Comparison of ENCODE assay signal across 15 cellular contexts in the genomic region with DNA sequence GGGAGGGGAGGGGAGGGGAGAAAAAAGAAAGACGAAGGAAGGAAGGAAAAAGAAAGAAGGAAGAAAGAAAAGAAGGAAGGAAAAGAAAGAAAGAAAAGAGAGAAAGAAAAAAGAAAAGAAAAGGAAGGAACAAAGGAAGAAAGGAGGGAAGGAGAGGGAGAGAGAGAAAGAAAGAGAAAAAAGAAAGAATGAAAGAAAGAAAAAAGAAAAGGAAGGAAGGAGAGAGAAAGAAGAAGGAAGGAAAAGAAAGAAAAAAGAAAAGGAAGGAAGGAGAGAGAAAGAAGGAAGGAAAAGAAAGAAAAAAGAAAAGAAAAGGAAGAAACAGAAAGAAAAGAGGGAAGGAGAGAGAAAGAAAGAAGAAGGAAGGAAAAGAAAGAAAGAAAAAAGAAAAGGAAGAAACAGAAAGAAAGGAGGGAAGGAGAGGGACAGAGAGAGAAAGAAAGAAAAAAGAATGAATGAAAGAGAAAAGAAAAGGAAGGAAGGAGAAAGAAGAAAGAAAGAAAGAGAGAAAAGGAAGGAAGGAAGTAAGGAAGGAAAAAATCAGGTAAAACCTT.
A peak's percentile ranks its signal among the peaks of the same experiment; 100 is the strongest.
DNase-seq lines count a peak whose midpoint lies in the region; ATAC-seq and TF ChIP-seq lines count a peak whose summit lies in the region.
"Had no signal": no experiment of that assay in that cellular context is flagged by ENCODE, and none has a peak within 500 bp of the region (broad histone marks: within the 10 kb centered on the region; RNA-seq: fewer than 3 reads in every experiment).

No MANE protein-coding gene starts in this region.

- H3K27me3 ChIP-seq in HCT116 (ENCODE audit: insufficient read depth, low read length) = no peaks in the 10 kb centered on the region
- H3K27me3 ChIP-seq: BE2C had no signal

- H3K4me3 ChIP-seq in HCT116 (replicated peaks in 1 of 2; ENCODE audit: low read depth in 1 of 2, low read length in 2 of 2) = no peak overlapping the region
- H3K4me3 ChIP-seq: GM23338 had no signal

- no peaks in the 10 kb centered on the region for H3K36me3 ChIP-seq in HCT116 (ENCODE audit: control insufficient read depth in 1 of 2, insufficient read depth in 2 of 2, low read length in 2 of 2)
- H3K36me3 ChIP-seq: BE2C had no signal

- BruUV-seq in HCT116 (replicated peaks; lab: Mats Ljungman, UMichigan) = no TSS peak

- ATAC-seq in activated CD8-positive, alpha-beta T cell treated with anti-CD3 and anti-CD28 coated beads for 36 hours = no peak
- ATAC-seq in activated CD8-positive, alpha-beta T cell treated with anti-CD3 and anti-CD28 coated beads, Interleukin-2, amount 10 ng/mL, durations not matched to agents 7 days and 5 days = no peak
- ATAC-seq in HCT116 (no peak), activated B cell treated with CpG ODN at 0.5 μM for 24 hours (ENCODE audit: low read depth) (no peak), HG03025 (IDR thresholded peaks at IDR 0.05; ENCODE audit: low FRiP score, unreplicated experiment) (no peak)
- no peak for ATAC-seq in activated naive CD8-positive, alpha-beta T cell treated with anti-CD3 and anti-CD28 coated beads, Interleukin-2, amount 50 U/mL, for 24 hours

- no peaks in the 10 kb centered on the region for H3K9me3 Mint-ChIP-seq in activated CD8-positive, alpha-beta T cell treated with anti-CD3 and anti-CD28 coated beads for 36 hours
- H3K9me3 Mint-ChIP-seq in activated CD8-positive, alpha-beta T cell treated with anti-CD3 and anti-CD28 coated beads, Interleukin-2, amount 10 ng/mL, durations not matched to agents 7 days and 5 days (ENCODE audit: insufficient read depth) = no peaks in the 10 kb centered on the region
- H3K9me3 Mint-ChIP-seq in activated B cell treated with CpG ODN at 0.5 μM for 24 hours (no peaks in the 10 kb centered on the region), progenitor cell of endocrine pancreas (ENCODE audit: low read depth) (peaks cover 4% of the 10 kb centered on the region), chondrocyte (ENCODE audit: low read depth) (no peaks in the 10 kb centered on the region)
- H3K9me3 Mint-ChIP-seq in activated naive CD8-positive, alpha-beta T cell treated with anti-CD3 and anti-CD28 coated beads, Interleukin-2, amount 50 U/mL, for 24 hours = peaks cover 3% of the 10 kb centered on the region
- H3K9me3 Mint-ChIP-seq: CD4-positive, alpha-beta T cell; GM23338 had no signal

- H3K79me2 ChIP-seq in HCT116 (ENCODE audit: insufficient read depth, low read length) = no peaks in the 10 kb centered on the region

- peak overlapping the region; percentile 36 for H2AFZ ChIP-seq in HCT116 (ENCODE audit: low read depth, low read length, poor library complexity, severe bottlenecking)
- H2AFZ ChIP-seq: GM23338 had no signal

- H3K9ac ChIP-seq in HCT116 (ENCODE audit: low read length) = no peak overlapping the region

- H3K27ac Mint-ChIP-seq in activated CD8-positive, alpha-beta T cell treated with anti-CD3 and anti-CD28 coated beads for 36 hours = no peak overlapping the region
- H3K27ac Mint-ChIP-seq in activated CD8-positive, alpha-beta T cell treated with anti-CD3 and anti-CD28 coated beads, Interleukin-2, amount 10 ng/mL, durations not matched to agents 7 days and 5 days = no peak overlapping the region
- H3K27ac Mint-ChIP-seq in activated B cell treated with CpG ODN at 0.5 μM for 24 hours (no peak overlapping the region), progenitor cell of endocrine pancreas (peak overlapping the region; percentile 24), chondrocyte (ENCODE audit: unreplicated experiment) (no peak overlapping the region)
- H3K27ac Mint-ChIP-seq in activated naive CD8-positive, alpha-beta T cell treated with anti-CD3 and anti-CD28 coated beads, Interleukin-2, amount 50 U/mL, for 24 hours = no peak overlapping the region
- H3K27ac Mint-ChIP-seq: CD4-positive, alpha-beta T cell; GM23338 had no signal

- H3K9me2 ChIP-seq in HCT116 (ENCODE audit: insufficient read depth) = 0 out of 2 replicates have a peak, but pooled peaks cover 2% of the 10 kb centered on the region

- peak; percentile 31 for TF ChIP-seq CTCF in activated CD8-positive, alpha-beta T cell treated with anti-CD3 and anti-CD28 coated beads for 36 hours (IDR thresholded peaks at IDR 0.05)
- TF ChIP-seq CTCF in HCT116 (IDR thresholded peaks at IDR 0.05 in 2 of 3, conservative IDR thresholded peaks at IDR 0.05 in 1 of 3; ENCODE audit: borderline replicate concordance in 1 of 3, insufficient read depth in 1 of 3, low read depth in 2 of 3, low read length in 2 of 3) (no peak), activated B cell treated with CpG ODN at 0.5 μM for 24 hours (IDR thresholded peaks at IDR 0.05) (peak; percentile 28), progenitor cell of endocrine pancreas (IDR thresholded peaks at IDR 0.05; ENCODE audit: unreplicated experiment) (no peak), chondrocyte (IDR thresholded peaks at IDR 0.05) (no peak)

- no peak overlapping the region for H3K4me3 Mint-ChIP-seq in activated CD8-positive, alpha-beta T cell treated with anti-CD3 and anti-CD28 coated beads for 36 hours
- H3K4me3 Mint-ChIP-seq in activated CD8-positive, alpha-beta T cell treated with anti-CD3 and anti-CD28 coated beads, Interleukin-2, amount 10 ng/mL, durations not matched to agents 7 days and 5 days = no peak overlapping the region
- H3K4me3 Mint-ChIP-seq in activated B cell treated with CpG ODN at 0.5 μM for 24 hours (no peak overlapping the region), progenitor cell of endocrine pancreas (ENCODE audit: low read depth) (no peak overlapping the region), chondrocyte (ENCODE audit: unreplicated experiment) (no peak overlapping the region)
- H3K4me3 Mint-ChIP-seq in activated naive CD8-positive, alpha-beta T cell treated with anti-CD3 and anti-CD28 coated beads, Interleukin-2, amount 50 U/mL, for 24 hours = no peak overlapping the region
- H3K4me3 Mint-ChIP-seq: CD4-positive, alpha-beta T cell; GM23338 had no signal

- TF ChIP-seq RAD21 in HCT116 (IDR thresholded peaks at IDR 0.05; ENCODE audit: low read depth) = no peak

- peaks cover 5 to 14% of the 10 kb centered on the region in 2 experiments; a peak in 3 of 4 replicates for H3K4me1 ChIP-seq in HCT116 (ENCODE audit: control insufficient read depth in 1 of 2, insufficient read depth in 2 of 2, low read length in 2 of 2)
- H3K4me1 ChIP-seq: BE2C had no signal

- H3K27me3 Mint-ChIP-seq in activated CD8-positive, alpha-beta T cell treated with anti-CD3 and anti-CD28 coated beads for 36 hours = no peaks in the 10 kb centered on the region
- no peaks in the 10 kb centered on the region for H3K27me3 Mint-ChIP-seq in activated CD8-positive, alpha-beta T cell treated with anti-CD3 and anti-CD28 coated beads, Interleukin-2, amount 10 ng/mL, durations not matched to agents 7 days and 5 days (ENCODE audit: low read depth)
- H3K27me3 Mint-ChIP-seq in activated B cell treated with CpG ODN at 0.5 μM for 24 hours = no peaks in the 10 kb centered on the region
- no peaks in the 10 kb centered on the region for H3K27me3 Mint-ChIP-seq in progenitor cell of endocrine pancreas
- peaks cover 10% of the 10 kb centered on the region for H3K27me3 Mint-ChIP-seq in chondrocyte (ENCODE audit: low read depth)
- H3K27me3 Mint-ChIP-seq in activated naive CD8-positive, alpha-beta T cell treated with anti-CD3 and anti-CD28 coated beads, Interleukin-2, amount 50 U/mL, for 24 hours = no peaks in the 10 kb centered on the region

- 0 out of 2 replicates have a peak overlapping the region, but pooled peaks have one; percentile 39 for H3K4me2 ChIP-seq in HCT116 (ENCODE audit: low read length)
- H3K4me2 ChIP-seq: GM23338 had no signal

- no peak for TF ChIP-seq POLR2A in HCT116 (IDR thresholded peaks at IDR 0.05; ENCODE audit: borderline replicate concordance, extremely low read depth, insufficient read depth, insufficient read length)

- no peak for DNase-seq in activated CD8-positive, alpha-beta T cell treated with anti-CD3 and anti-CD28 coated beads for 36 hours
- DNase-seq in activated CD8-positive, alpha-beta T cell treated with anti-CD3 and anti-CD28 coated beads, Interleukin-2, amount 10 ng/mL, durations not matched to agents 7 days and 5 days = no peak
- DNase-seq in HCT116 (ENCODE audit: low read depth, low spot score) = no peak
- no peak for DNase-seq in activated B cell treated with CpG ODN at 0.5 μM for 24 hours
- no peak for DNase-seq in progenitor cell of endocrine pancreas (ENCODE audit: low spot score, unreplicated experiment)
- no peak for DNase-seq in chondrocyte (ENCODE audit: low spot score)
- no peak for DNase-seq in activated naive CD8-positive, alpha-beta T cell treated with anti-CD3 and anti-CD28 coated beads, Interleukin-2, amount 50 U/mL, for 24 hours
- DNase-seq: C1 segment of cervical spinal cord; CD4-positive, alpha-beta T cell; HCEC 1CT had no signal

- no peaks in the 10 kb centered on the region for H3K4me1 Mint-ChIP-seq in activated CD8-positive, alpha-beta T cell treated with anti-CD3 and anti-CD28 coated beads for 36 hours (ENCODE audit: low read depth)
- H3K4me1 Mint-ChIP-seq in activated CD8-positive, alpha-beta T cell treated with anti-CD3 and anti-CD28 coated beads, Interleukin-2, amount 10 ng/mL, durations not matched to agents 7 days and 5 days (ENCODE audit: low read depth) = no peaks in the 10 kb centered on the region
- H3K4me1 Mint-ChIP-seq in activated B cell treated with CpG ODN at 0.5 μM for 24 hours (no peaks in the 10 kb centered on the region), progenitor cell of endocrine pancreas (ENCODE audit: low read depth) (no peaks in the 10 kb centered on the region), chondrocyte (ENCODE audit: low read depth) (peaks cover 6% of the 10 kb centered on the region)
- no peaks in the 10 kb centered on the region for H3K4me1 Mint-ChIP-seq in activated naive CD8-positive, alpha-beta T cell treated with anti-CD3 and anti-CD28 coated beads, Interleukin-2, amount 50 U/mL, for 24 hours

- CTCF ChIA-PET in activated CD8-positive, alpha-beta T cell treated with anti-CD3 and anti-CD28 coated beads for 36 hours (lab: Charles Lee) = no interaction called here
- CTCF ChIA-PET in activated CD8-positive, alpha-beta T cell treated with anti-CD3 and anti-CD28 coated beads, Interleukin-2, amount 10 ng/mL, durations not matched to agents 7 days and 5 days (lab: Charles Lee) = no interaction called here
- CTCF ChIA-PET in HCT116 (lab: Charles Lee) (no interaction called here), activated B cell treated with CpG ODN at 0.5 μM for 24 hours (lab: Charles Lee) (no interaction called here)

- RAD21 ChIA-PET in HCT116 (lab: Charles Lee; ENCODE audit: low non-redundant PET in 1 of 2, low total read pairs in 2 of 2, uncharacterized antibody in 2 of 2, unreplicated experiment in 2 of 2) = no interaction called here

- no peaks in the 10 kb centered on the region for H4K20me1 ChIP-seq in HCT116 (ENCODE audit: insufficient read depth)

- no peaks in the 10 kb centered on the region for H3K9me3 ChIP-seq in HCT116 (ENCODE audit: control insufficient read depth in 1 of 2, insufficient read depth in 1 of 2, low read depth in 1 of 2, low read length in 2 of 2)
- H3K9me3 ChIP-seq: BE2C, Caco-2 had no signal

- no peak overlapping the region for H3K27ac ChIP-seq in HCT116 (ENCODE audit: low read depth, low read length)
- H3K27ac ChIP-seq: HL-60 had no signal

- no peaks in the 10 kb centered on the region for H3K36me3 Mint-ChIP-seq in activated CD8-positive, alpha-beta T cell treated with anti-CD3 and anti-CD28 coated beads for 36 hours (ENCODE audit: low read depth)
- H3K36me3 Mint-ChIP-seq in activated CD8-positive, alpha-beta T cell treated with anti-CD3 and anti-CD28 coated beads, Interleukin-2, amount 10 ng/mL, durations not matched to agents 7 days and 5 days (ENCODE audit: low read depth) = no peaks in the 10 kb centered on the region
- H3K36me3 Mint-ChIP-seq in activated B cell treated with CpG ODN at 0.5 μM for 24 hours (ENCODE audit: low read depth) = no peaks in the 10 kb centered on the region
- no peaks in the 10 kb centered on the region for H3K36me3 Mint-ChIP-seq in progenitor cell of endocrine pancreas (ENCODE audit: insufficient read depth)
- no peaks in the 10 kb centered on the region for H3K36me3 Mint-ChIP-seq in chondrocyte (ENCODE audit: low read depth)
- H3K36me3 Mint-ChIP-seq in activated naive CD8-positive, alpha-beta T cell treated with anti-CD3 and anti-CD28 coated beads, Interleukin-2, amount 50 U/mL, for 24 hours (ENCODE audit: low read depth) = no peaks in the 10 kb centered on the region

- POLR2A ChIA-PET in activated CD8-positive, alpha-beta T cell treated with anti-CD3 and anti-CD28 coated beads for 36 hours (lab: Charles Lee) = no interaction called here
- POLR2A ChIA-PET in activated CD8-positive, alpha-beta T cell treated with anti-CD3 and anti-CD28 coated beads, Interleukin-2, amount 10 ng/mL, durations not matched to agents 7 days and 5 days (lab: Charles Lee) = no interaction called here
- POLR2A ChIA-PET in HCT116 (lab: Charles Lee) = no interaction called here
- POLR2A ChIA-PET in activated B cell treated with CpG ODN at 0.5 μM for 24 hours (lab: Charles Lee) = no interaction called here

- intact Hi-C loops in activated CD8-positive, alpha-beta T cell treated with anti-CD3 and anti-CD28 coated beads for 36 hours (cut with micrococcal nuclease) = no loop called here
- intact Hi-C loops in HCT116 (cut with micrococcal nuclease) = loop anchor here (1.0 kb wide), 1 partner anchor 318 kb away; no protein-coding TSS in a partner anchor
- intact Hi-C loops in activated B cell treated with CpG ODN at 0.5 μM for 24 hours (cut with micrococcal nuclease) = no loop called here

Comparison
In these comparisons a context has a peak if more than half of its experiments do, and no peak if none do; other contexts are left out.
1. CTCF ChIP-seq: peak in activated CD8-positive, alpha-beta T cell treated with anti-CD3 and anti-CD28 coated beads for 36 hours (single experiment) and activated B cell treated with CpG ODN at 0.5 μM for 24 hours (single experiment); none in HCT116 (0 of 3), progenitor cell of endocrine pancreas (single experiment) and chondrocyte (single experiment).